1 cellular context compared by ENCODE assay signal in genomic region chr16:30921748-30922419, GRCh38.
TF ChIP-seq lines count a peak whose summit lies in the region.

No MANE protein-coding gene starts in this region.

TF ChIP-seq in K562, 482 proteins besides CTCF, POLR2A, EP300 and RAD21 (continued from another document and continues in another):
- TF ChIP-seq MGA (IDR thresholded peaks at IDR 0.05), result no peak; the same call in 1 of the 2 replicates
- TF ChIP-seq ZNF561 (CRISPR knock-in tag; conservative IDR thresholded peaks at IDR 0.05), result no peak
- peak; percentile 71; the same call in 1 of the 2 replicates for TF ChIP-seq L3MBTL2 (IDR thresholded peaks at IDR 0.05)
- no peak for TF ChIP-seq TRIM28 (IDR thresholded peaks at IDR 0.05)
- TF ChIP-seq RFX7 (CRISPR knock-in tag; IDR thresholded peaks at IDR 0.05), result no peak
- 0 out of 2 replicates have a peak, but pooled peaks have one; percentile 5 for TF ChIP-seq GMEB1 (CRISPR knock-in tag; IDR thresholded peaks at IDR 0.05)
- TF ChIP-seq, protein P1, sequence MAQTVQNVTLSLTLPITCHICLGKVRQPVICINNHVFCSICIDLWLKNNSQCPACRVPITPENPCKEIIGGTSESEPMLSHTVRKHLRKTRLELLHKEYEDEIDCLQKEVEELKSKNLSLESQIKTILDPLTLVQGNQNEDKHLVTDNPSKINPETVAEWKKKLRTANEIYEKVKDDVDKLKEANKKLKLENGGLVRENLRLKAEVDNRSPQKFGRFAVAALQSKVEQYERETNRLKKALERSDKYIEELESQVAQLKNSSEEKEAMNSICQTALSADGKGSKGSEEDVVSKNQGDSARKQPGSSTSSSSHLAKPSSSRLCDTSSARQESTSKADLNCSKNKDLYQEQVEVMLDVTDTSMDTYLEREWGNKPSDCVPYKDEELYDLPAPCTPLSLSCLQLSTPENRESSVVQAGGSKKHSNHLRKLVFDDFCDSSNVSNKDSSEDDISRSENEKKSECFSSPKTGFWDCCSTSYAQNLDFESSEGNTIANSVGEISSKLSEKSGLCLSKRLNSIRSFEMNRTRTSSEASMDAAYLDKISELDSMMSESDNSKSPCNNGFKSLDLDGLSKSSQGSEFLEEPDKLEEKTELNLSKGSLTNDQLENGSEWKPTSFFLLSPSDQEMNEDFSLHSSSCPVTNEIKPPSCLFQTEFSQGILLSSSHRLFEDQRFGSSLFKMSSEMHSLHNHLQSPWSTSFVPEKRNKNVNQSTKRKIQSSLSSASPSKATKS (CRISPR knock-in tag; IDR thresholded peaks at IDR 0.05), result no peak
- TF ChIP-seq, protein P2, sequence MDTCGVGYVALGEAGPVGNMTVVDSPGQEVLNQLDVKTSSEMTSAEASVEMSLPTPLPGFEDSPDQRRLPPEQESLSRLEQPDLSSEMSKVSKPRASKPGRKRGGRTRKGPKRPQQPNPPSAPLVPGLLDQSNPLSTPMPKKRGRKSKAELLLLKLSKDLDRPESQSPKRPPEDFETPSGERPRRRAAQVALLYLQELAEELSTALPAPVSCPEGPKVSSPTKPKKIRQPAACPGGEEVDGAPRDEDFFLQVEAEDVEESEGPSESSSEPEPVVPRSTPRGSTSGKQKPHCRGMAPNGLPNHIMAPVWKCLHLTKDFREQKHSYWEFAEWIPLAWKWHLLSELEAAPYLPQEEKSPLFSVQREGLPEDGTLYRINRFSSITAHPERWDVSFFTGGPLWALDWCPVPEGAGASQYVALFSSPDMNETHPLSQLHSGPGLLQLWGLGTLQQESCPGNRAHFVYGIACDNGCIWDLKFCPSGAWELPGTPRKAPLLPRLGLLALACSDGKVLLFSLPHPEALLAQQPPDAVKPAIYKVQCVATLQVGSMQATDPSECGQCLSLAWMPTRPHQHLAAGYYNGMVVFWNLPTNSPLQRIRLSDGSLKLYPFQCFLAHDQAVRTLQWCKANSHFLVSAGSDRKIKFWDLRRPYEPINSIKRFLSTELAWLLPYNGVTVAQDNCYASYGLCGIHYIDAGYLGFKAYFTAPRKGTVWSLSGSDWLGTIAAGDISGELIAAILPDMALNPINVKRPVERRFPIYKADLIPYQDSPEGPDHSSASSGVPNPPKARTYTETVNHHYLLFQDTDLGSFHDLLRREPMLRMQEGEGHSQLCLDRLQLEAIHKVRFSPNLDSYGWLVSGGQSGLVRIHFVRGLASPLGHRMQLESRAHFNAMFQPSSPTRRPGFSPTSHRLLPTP (IDR thresholded peaks at IDR 0.05; ENCODE audit: borderline replicate concordance, extremely low read depth, insufficient read length), result no peak
- no peak for TF ChIP-seq ZBED1 (IDR thresholded peaks at IDR 0.05)
- no peak; the same call in 1 of the 2 replicates for TF ChIP-seq ZBTB33 (CRISPR knock-in tag; IDR thresholded peaks at IDR 0.05)
- no peak for TF ChIP-seq GABPA (tag; conservative IDR thresholded peaks at IDR 0.05; ENCODE audit: low read depth)
- TF ChIP-seq PTBP1 (IDR thresholded peaks at IDR 0.05; ENCODE audit: low read depth, low read length), result 0 out of 2 replicates have a peak, but pooled peaks have one; percentile 43
- TF ChIP-seq TEAD2 (tag; IDR thresholded peaks at IDR 0.05), result no peak
- TF ChIP-seq LCOR (CRISPR knock-in tag; IDR thresholded peaks at IDR 0.05), result no peak
- TF ChIP-seq CCNT2 (IDR thresholded peaks at IDR 0.05; ENCODE audit: borderline replicate concordance, extremely low read depth, insufficient read length, low read depth, low read length), result no peak
- TF ChIP-seq ZFPM2 (CRISPR knock-in tag; IDR thresholded peaks at IDR 0.05), result no peak
- no peak for TF ChIP-seq POLR2H (tag; IDR thresholded peaks at IDR 0.05; ENCODE audit: low read depth)
- TF ChIP-seq, protein P3, sequence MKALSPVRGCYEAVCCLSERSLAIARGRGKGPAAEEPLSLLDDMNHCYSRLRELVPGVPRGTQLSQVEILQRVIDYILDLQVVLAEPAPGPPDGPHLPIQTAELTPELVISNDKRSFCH (CRISPR knock-in tag; IDR thresholded peaks at IDR 0.05), result no peak
- TF ChIP-seq, protein P3 (tag; IDR thresholded peaks at IDR 0.05), result no peak; the same call in 1 of the 2 replicates
- peak; percentile 13; the same call in 1 of the 2 replicates for TF ChIP-seq MYC (IDR thresholded peaks at IDR 0.05; ENCODE audit: low read depth, low read length)
- TF ChIP-seq MYC (CRISPR knock-in tag; IDR thresholded peaks at IDR 0.05; ENCODE audit: borderline replicate concordance, low read depth), result no peak
- TF ChIP-seq, protein P4, sequence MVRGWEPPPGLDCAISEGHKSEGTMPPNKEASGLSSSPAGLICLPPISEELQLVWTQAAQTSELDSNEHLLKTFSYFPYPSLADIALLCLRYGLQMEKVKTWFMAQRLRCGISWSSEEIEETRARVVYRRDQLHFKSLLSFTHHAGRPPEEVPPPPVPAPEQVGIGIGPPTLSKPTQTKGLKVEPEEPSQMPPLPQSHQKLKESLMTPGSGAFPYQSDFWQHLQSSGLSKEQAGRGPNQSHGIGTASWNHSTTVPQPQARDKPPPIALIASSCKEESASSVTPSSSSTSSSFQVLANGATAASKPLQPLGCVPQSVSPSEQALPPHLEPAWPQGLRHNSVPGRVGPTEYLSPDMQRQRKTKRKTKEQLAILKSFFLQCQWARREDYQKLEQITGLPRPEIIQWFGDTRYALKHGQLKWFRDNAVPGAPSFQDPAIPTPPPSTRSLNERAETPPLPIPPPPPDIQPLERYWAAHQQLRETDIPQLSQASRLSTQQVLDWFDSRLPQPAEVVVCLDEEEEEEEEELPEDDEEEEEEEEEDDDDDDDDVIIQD (CRISPR knock-in tag; IDR thresholded peaks at IDR 0.05), result no peak
- TF ChIP-seq, protein P5, sequence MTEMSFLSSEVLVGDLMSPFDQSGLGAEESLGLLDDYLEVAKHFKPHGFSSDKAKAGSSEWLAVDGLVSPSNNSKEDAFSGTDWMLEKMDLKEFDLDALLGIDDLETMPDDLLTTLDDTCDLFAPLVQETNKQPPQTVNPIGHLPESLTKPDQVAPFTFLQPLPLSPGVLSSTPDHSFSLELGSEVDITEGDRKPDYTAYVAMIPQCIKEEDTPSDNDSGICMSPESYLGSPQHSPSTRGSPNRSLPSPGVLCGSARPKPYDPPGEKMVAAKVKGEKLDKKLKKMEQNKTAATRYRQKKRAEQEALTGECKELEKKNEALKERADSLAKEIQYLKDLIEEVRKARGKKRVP (CRISPR knock-in tag; IDR thresholded peaks at IDR 0.05), result no peak
- TF ChIP-seq BHLHE40 (IDR thresholded peaks at IDR 0.05; ENCODE audit: low read length), result no peak
- TF ChIP-seq SMAD2 (IDR thresholded peaks at IDR 0.05; ENCODE audit: low read depth, low read length), result no peak
- TF ChIP-seq CREBBP (IDR thresholded peaks at IDR 0.05; ENCODE audit: low read depth, low read length), result no peak
- TF ChIP-seq SMAD1 (IDR thresholded peaks at IDR 0.05; ENCODE audit: low read depth, low read length, partially characterized antibody), result no peak
- no peak; the same call in 1 of the 2 replicates for TF ChIP-seq GATAD2B (IDR thresholded peaks at IDR 0.05; ENCODE audit: borderline replicate concordance)
- no peak for TF ChIP-seq STAT5A (IDR thresholded peaks at IDR 0.05; ENCODE audit: borderline replicate concordance, low read length)
- no peak for TF ChIP-seq FOXK2 (conservative IDR thresholded peaks at IDR 0.05 in 1 of 2, IDR thresholded peaks at IDR 0.05 in 1 of 2; ENCODE audit: low read depth in 2 of 2)
